Comparison of ENCODE assay signal across 1 cellular context in the genomic region with DNA sequence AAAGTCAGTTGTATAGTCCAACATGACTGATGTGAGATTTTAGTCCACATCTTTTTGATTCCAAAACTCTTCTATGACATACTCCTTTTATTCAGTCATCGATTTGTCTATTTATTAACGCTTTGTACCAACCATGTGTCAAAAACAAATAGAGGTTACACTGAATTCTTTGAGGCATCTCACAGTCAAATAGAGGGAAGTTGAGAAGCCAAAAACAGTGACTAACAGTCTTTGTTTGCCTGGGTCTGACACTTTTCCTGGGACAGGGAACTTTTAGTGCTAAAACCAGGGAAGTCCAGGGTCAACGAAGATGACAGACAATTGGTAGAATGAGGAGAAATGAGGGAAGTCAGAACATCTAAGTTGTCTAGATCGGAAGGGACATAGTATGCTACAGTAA.
TF ChIP-seq lines count a peak whose summit lies in the region.

No MANE protein-coding gene starts in this region.

TF ChIP-seq in A549, 52 proteins besides CTCF, POLR2A, EP300 and RAD21 (continued from another document):
- TF ChIP-seq, protein P1, sequence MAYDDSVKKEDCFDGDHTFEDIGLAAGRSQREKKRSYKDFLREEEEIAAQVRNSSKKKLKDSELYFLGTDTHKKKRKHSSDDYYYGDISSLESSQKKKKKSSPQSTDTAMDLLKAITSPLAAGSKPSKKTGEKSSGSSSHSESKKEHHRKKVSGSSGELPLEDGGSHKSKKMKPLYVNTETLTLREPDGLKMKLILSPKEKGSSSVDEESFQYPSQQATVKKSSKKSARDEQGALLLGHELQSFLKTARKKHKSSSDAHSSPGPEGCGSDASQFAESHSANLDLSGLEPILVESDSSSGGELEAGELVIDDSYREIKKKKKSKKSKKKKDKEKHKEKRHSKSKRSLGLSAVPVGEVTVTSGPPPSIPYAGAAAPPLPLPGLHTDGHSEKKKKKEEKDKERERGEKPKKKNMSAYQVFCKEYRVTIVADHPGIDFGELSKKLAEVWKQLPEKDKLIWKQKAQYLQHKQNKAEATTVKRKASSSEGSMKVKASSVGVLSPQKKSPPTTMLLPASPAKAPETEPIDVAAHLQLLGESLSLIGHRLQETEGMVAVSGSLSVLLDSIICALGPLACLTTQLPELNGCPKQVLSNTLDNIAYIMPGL (CRISPR knock-in tag; IDR thresholded peaks at IDR 0.05; ENCODE audit: borderline replicate concordance), result no peak
- no peak for TF ChIP-seq KDM5A (IDR thresholded peaks at IDR 0.05)
- no peak for TF ChIP-seq HOXA7 (CRISPR knock-in tag; IDR thresholded peaks at IDR 0.05)
- TF ChIP-seq HOXB5 (CRISPR knock-in tag; IDR thresholded peaks at IDR 0.05), result no peak
- no peak for TF ChIP-seq ESRRA (IDR thresholded peaks at IDR 0.05; ENCODE audit: borderline replicate concordance, low read length)
- no peak for TF ChIP-seq ZFP36 (IDR thresholded peaks at IDR 0.05; ENCODE audit: borderline replicate concordance, partially characterized antibody)
- no peak for TF ChIP-seq FOSL2 (IDR thresholded peaks at IDR 0.05)
- no peak for TF ChIP-seq FOSL2 (CRISPR knock-in tag; IDR thresholded peaks at IDR 0.05)
TF ChIP-seq in A549: peak in this region for 0.
